In the genomic region with DNA sequence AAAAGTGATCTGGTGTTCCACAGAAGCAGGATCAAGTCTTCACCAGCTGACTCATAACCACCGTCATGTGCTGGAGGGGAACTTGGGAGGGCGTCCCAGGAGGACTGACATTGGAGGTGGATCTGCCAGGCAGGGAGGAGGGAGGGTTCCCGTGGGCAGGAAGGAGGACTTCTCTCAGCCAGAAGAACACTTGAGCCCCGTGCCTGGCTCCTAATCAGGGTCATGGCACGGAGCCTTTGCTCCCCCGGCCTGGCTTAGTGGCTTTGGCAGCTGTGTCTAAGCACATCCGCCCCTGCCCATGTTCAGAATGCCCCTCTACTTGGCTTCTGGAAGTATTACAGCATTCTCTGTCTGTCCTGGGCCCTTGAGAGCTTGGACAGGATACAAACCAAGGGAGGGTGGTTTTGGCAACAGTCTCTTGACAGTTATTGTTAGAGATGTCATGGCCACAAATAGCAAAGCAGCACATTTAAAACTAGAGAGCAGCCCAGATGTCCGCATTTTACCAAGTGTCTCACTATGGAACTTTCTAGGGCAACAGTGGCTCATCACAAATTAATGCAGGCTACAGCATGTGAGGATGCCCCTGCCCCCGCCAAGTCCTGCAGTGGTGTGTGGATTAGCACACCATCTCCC, we compare ENCODE assay signal across 9 cellular contexts.
DNase-seq lines count a peak whose midpoint lies in the region; ATAC-seq and TF ChIP-seq lines count a peak whose summit lies in the region.
"Had no signal": no experiment of that assay in that cellular context is flagged by ENCODE, and none has a peak within 500 bp of the region (broad histone marks: within the 10 kb centered on the region; RNA-seq: fewer than 3 reads in every experiment).

No MANE protein-coding gene starts in this region.

- peak; percentile 72 for DNase-seq in NCI-H2029 (lab: John Stamatoyannopoulos, UW)
- DNase-seq in midbrain (lab: John Stamatoyannopoulos, UW), result peak; percentile 54
- peak; percentile 86 to 94 for DNase-seq in tibial artery
- no peak for DNase-seq in effector memory CD8-positive, alpha-beta T cell
- DNase-seq in NCI-H748 (lab: John Stamatoyannopoulos, UW; ENCODE audit: unreplicated experiment), result no peak
- no peak for DNase-seq in activated CD4-positive, CD25-positive, alpha-beta regulatory T cell (lab: John Stamatoyannopoulos, UW)
- DNase-seq: activated CD8-positive, alpha-beta memory T cell treated with anti-CD3 and anti-CD28 coated beads, Interleukin-2, amount 50 U/mL, for 4 hours had no signal

- no peak for TF ChIP-seq CTCF in tibial artery (IDR thresholded peaks at IDR 0.05)

- peak overlapping the region; percentile 70 for H3K27ac Mint-ChIP-seq in dendritic cell treated with granulocyte-macrophage colony-stimulating factor and Interleukin-4, amounts not matched to agents 40 ng/mL and 50 ng/mL, for 4 days
- H3K27ac Mint-ChIP-seq in effector memory CD8-positive, alpha-beta T cell, result peak overlapping the region in 1 of 2 donors; percentile 35

- H3K9me3 ChIP-seq in tibial artery, result no peaks in the 10 kb centered on the region

- ATAC-seq in HG03342 (IDR thresholded peaks at IDR 0.05; ENCODE audit: unreplicated experiment), result no peak
- no peak for ATAC-seq in effector memory CD8-positive, alpha-beta T cell (replicated peaks)

- H3K36me3 Mint-ChIP-seq in dendritic cell treated with granulocyte-macrophage colony-stimulating factor and Interleukin-4, amounts not matched to agents 40 ng/mL and 50 ng/mL, for 4 days (ENCODE audit: low read depth), result peaks cover 92% of the 10 kb centered on the region
- peaks cover 51% of the 10 kb centered on the region for H3K36me3 Mint-ChIP-seq in effector memory CD8-positive, alpha-beta T cell (ENCODE audit: insufficient read depth)

- peaks cover 52 to 85% (median 55%) of the 10 kb centered on the region in 3 donors for H3K36me3 ChIP-seq in tibial artery

- H3K4me1 Mint-ChIP-seq in dendritic cell treated with granulocyte-macrophage colony-stimulating factor and Interleukin-4, amounts not matched to agents 40 ng/mL and 50 ng/mL, for 4 days (ENCODE audit: low read depth), result peaks cover 32% of the 10 kb centered on the region
- peaks cover 2 to 6% of the 10 kb centered on the region in 2 donors for H3K4me1 Mint-ChIP-seq in effector memory CD8-positive, alpha-beta T cell (ENCODE audit: low read depth in 2 of 2)

- H3K27me3 ChIP-seq in tibial artery, result no peaks in the 10 kb centered on the region

- H3K4me3 ChIP-seq in tibial artery, result no peak overlapping the region

- no peaks in the 10 kb centered on the region for H3K27me3 Mint-ChIP-seq in dendritic cell treated with granulocyte-macrophage colony-stimulating factor and Interleukin-4, amounts not matched to agents 40 ng/mL and 50 ng/mL, for 4 days
- H3K27me3 Mint-ChIP-seq in effector memory CD8-positive, alpha-beta T cell, result no peaks in the 10 kb centered on the region

- peaks cover 0 to 19% (median 9%) of the 10 kb centered on the region in 4 donors for H3K4me1 ChIP-seq in tibial artery

- no peaks in the 10 kb centered on the region for H3K9me3 Mint-ChIP-seq in dendritic cell treated with granulocyte-macrophage colony-stimulating factor and Interleukin-4, amounts not matched to agents 40 ng/mL and 50 ng/mL, for 4 days
- no peaks in the 10 kb centered on the region for H3K9me3 Mint-ChIP-seq in effector memory CD8-positive, alpha-beta T cell

- intact Hi-C loops in dendritic cell treated with granulocyte-macrophage colony-stimulating factor and Interleukin-4, amounts not matched to agents 40 ng/mL and 50 ng/mL, for 4 days (cut with micrococcal nuclease), result no loop called here
- intact Hi-C loops in tibial artery (cut with DNase I; ENCODE audit: low total_unique reads), result no loop called here

- H3K27ac ChIP-seq in tibial artery, result peak overlapping the region; percentile 47 to 73

- no peak overlapping the region for H3K4me3 Mint-ChIP-seq in dendritic cell treated with granulocyte-macrophage colony-stimulating factor and Interleukin-4, amounts not matched to agents 40 ng/mL and 50 ng/mL, for 4 days
- H3K4me3 Mint-ChIP-seq in effector memory CD8-positive, alpha-beta T cell, result no peak overlapping the region

Comparison
In these comparisons a context has a peak if more than half of its experiments do, and no peak if none do; other contexts are left out.
1. DNase-seq: peak in NCI-H2029 (single experiment), midbrain (single experiment) and tibial artery (2 of 2); none in effector memory CD8-positive, alpha-beta T cell (0 of 3), NCI-H748 (single experiment) and activated CD4-positive, CD25-positive, alpha-beta regulatory T cell (0 of 4).